Comparison of ENCODE assay signal across 24 cellular contexts in genomic region chr2:183438541-183438940, GRCh38.
"Had no signal": no experiment of that assay in that cellular context is flagged by ENCODE, and none has a peak within 500 bp of the region (broad histone marks: within the 10 kb centered on the region; RNA-seq: fewer than 3 reads in every experiment).

No MANE protein-coding gene starts in this region.

- H3K4me1 Mint-ChIP-seq: naive thymus-derived CD4-positive, alpha-beta T cell; natural killer cell; stimulated activated effector memory CD8-positive, alpha-beta T cell treated with anti-CD3 and anti-CD28 coated beads, Interleukin-12 subunit alpha, Interleukin-12 subunit beta, amount 100 ng/mL, for 72 hours; stimulated activated naive B cell treated with anti-CD40 and anti-IgM and Interleukin-4, amounts not matched to agents 10 μg/mL and 1 μg/mL and 100 μg/mL, for 72 hours had no signal

- H3K27me3 Mint-ChIP-seq: progenitor cell of endocrine pancreas; stimulated activated naive B cell treated with anti-CD40 and anti-IgM and Interleukin-4, amounts not matched to agents 10 μg/mL and 1 μg/mL and 100 μg/mL, for 72 hours; stimulated activated naive CD8-positive, alpha-beta T cell treated with anti-CD3 and anti-CD28 coated beads, Interleukin-15, Interleukin-2, amounts not matched to agents 100 ng/mL and 50 ng/mL, for 24 hours had no signal

- H3K4me3 Mint-ChIP-seq: naive thymus-derived CD4-positive, alpha-beta T cell; natural killer cell; nephron; stimulated activated effector memory CD8-positive, alpha-beta T cell treated with anti-CD3 and anti-CD28 coated beads, Interleukin-12 subunit alpha, Interleukin-12 subunit beta, amount 100 ng/mL, for 72 hours; stimulated activated naive B cell treated with anti-CD40 and anti-IgM and Interleukin-4, amounts not matched to agents 10 μg/mL and 1 μg/mL and 100 μg/mL, for 72 hours; stimulated activated naive CD8-positive, alpha-beta T cell treated with anti-CD3 and anti-CD28 coated beads, Interleukin-15, Interleukin-2, amounts not matched to agents 100 ng/mL and 50 ng/mL, for 24 hours had no signal

- H3K36me3 Mint-ChIP-seq: naive thymus-derived CD4-positive, alpha-beta T cell; natural killer cell; stimulated activated effector memory CD8-positive, alpha-beta T cell treated with anti-CD3 and anti-CD28 coated beads, Interleukin-12 subunit alpha, Interleukin-12 subunit beta, amount 100 ng/mL, for 72 hours; stimulated activated naive B cell treated with anti-CD40 and anti-IgM and Interleukin-4, amounts not matched to agents 10 μg/mL and 1 μg/mL and 100 μg/mL, for 72 hours had no signal

- DNase-seq: naive thymus-derived CD4-positive, alpha-beta T cell; natural killer cell; nucleus accumbens; ovary; posterior cingulate gyrus; psoas muscle; right cardiac atrium; right lobe of liver; sigmoid colon; small intestine; stimulated activated CD4-positive, alpha-beta T cell treated with anti-CD3 and anti-CD28 coated beads, Interleukin-15, amount 100 ng/mL, for 24 hours; stimulated activated CD4-positive, alpha-beta T cell treated with anti-CD3 and anti-CD28 coated beads, Interleukin-2, amount 100 ng/mL, for 24 hours; stimulated activated CD4-positive, alpha-beta T cell treated with anti-CD3 and anti-CD28 coated beads, Interleukin-2, amount 100 ng/mL, for 48 hours; stimulated activated CD4-positive, alpha-beta T cell treated with anti-CD3 and anti-CD28 coated beads, Interleukin-4, amount 100 ng/mL, for 24 hours; stimulated activated naive B cell treated with anti-CD40 and anti-IgM and Interleukin-4, amounts not matched to agents 10 μg/mL and 1 μg/mL and 100 μg/mL, for 72 hours; stimulated activated naive CD4-positive, alpha-beta T cell treated with Interleukin-2 at 50 U/mL for 16 hours; stomach; thyroid gland; trophoblast cell; upper lobe of left lung had no signal

- H3K9me3 Mint-ChIP-seq: nephron had no signal

- H3K27ac Mint-ChIP-seq: naive thymus-derived CD4-positive, alpha-beta T cell; natural killer cell; nephron; progenitor cell of endocrine pancreas; stimulated activated effector memory CD8-positive, alpha-beta T cell treated with anti-CD3 and anti-CD28 coated beads, Interleukin-12 subunit alpha, Interleukin-12 subunit beta, amount 100 ng/mL, for 72 hours; stimulated activated naive B cell treated with anti-CD40 and anti-IgM and Interleukin-4, amounts not matched to agents 10 μg/mL and 1 μg/mL and 100 μg/mL, for 72 hours; stimulated activated naive CD8-positive, alpha-beta T cell treated with anti-CD3 and anti-CD28 coated beads, Interleukin-15, Interleukin-2, amounts not matched to agents 100 ng/mL and 50 ng/mL, for 24 hours had no signal

- ATAC-seq: naive thymus-derived CD4-positive, alpha-beta T cell; natural killer cell; psoas muscle; right cardiac atrium; right lobe of liver; stimulated activated effector memory CD8-positive, alpha-beta T cell treated with anti-CD3 and anti-CD28 coated beads, Interleukin-12 subunit alpha, Interleukin-12 subunit beta, amount 100 ng/mL, for 72 hours; stimulated activated naive B cell treated with anti-CD40 and anti-IgM and Interleukin-4, amounts not matched to agents 10 μg/mL and 1 μg/mL and 100 μg/mL, for 72 hours had no signal
